In genomic region chr9:107830479-107830878, GRCh38 we compare ENCODE assay signal across 27 cellular contexts.
"Had no signal": no experiment of that assay in that cellular context is flagged by ENCODE, and none has a peak within 500 bp of the region (broad histone marks: within the 10 kb centered on the region; RNA-seq: fewer than 3 reads in every experiment).

No MANE protein-coding gene starts in this region.

- H3K9me3 ChIP-seq: suprapubic skin, testis, thoracic aorta, thyroid gland, tibial artery, upper lobe of right lung, uterus, vagina had no signal

- DNase-seq: stimulated activated CD4-positive, alpha-beta T cell treated with anti-CD3 and anti-CD28 coated beads, Interleukin-2, amount 100 ng/mL, for 48 hours; stimulated activated CD4-positive, alpha-beta T cell treated with anti-CD3 and anti-CD28 coated beads, Interleukin-4, amount 100 ng/mL, for 1 hour; stimulated activated CD4-positive, alpha-beta T cell treated with anti-CD3 and anti-CD28 coated beads, Interleukin-4, amount 100 ng/mL, for 24 hours; stimulated activated CD4-positive, alpha-beta T cell treated with anti-CD3 and anti-CD28 coated beads, Interleukin-4, amount 100 ng/mL, for 4 hours; stimulated activated CD8-positive, alpha-beta memory T cell treated with anti-CD3 and anti-CD28 coated beads, Interleukin-4, amount 100 ng/mL, for 48 hours; stimulated activated naive B cell treated with anti-CD40 and anti-IgM and Interleukin-4, amounts not matched to agents 10 μg/mL and 1 μg/mL and 100 μg/mL, for 72 hours; stimulated activated naive CD4-positive, alpha-beta T cell; stimulated activated naive CD4-positive, alpha-beta T cell treated with Interleukin-2 at 50 U/mL for 16 hours; stimulated activated naive CD8-positive, alpha-beta T cell treated with anti-CD3 and anti-CD28 coated beads, Interleukin-15, amount 100 ng/mL, for 72 hours; stimulated activated naive CD8-positive, alpha-beta T cell treated with anti-CD3 and anti-CD28 coated beads, Interleukin-15, Interleukin-2, amounts not matched to agents 100 U/mL and 50 U/mL, for 24 hours; stomach; substantia nigra; testis; thyroid gland; tibial artery; transverse colon; trophoblast cell; upper lobe of left lung; upper lobe of right lung; uterus had no signal

- H3K4me3 ChIP-seq: stomach, suprapubic skin, testis, thoracic aorta, thyroid gland, tibial artery, tibial nerve, transverse colon, upper lobe of left lung, upper lobe of right lung, uterus, vagina had no signal

- H3K36me3 ChIP-seq: stomach, suprapubic skin, thoracic aorta, thyroid gland, tibial artery, tibial nerve, transverse colon, upper lobe of left lung, upper lobe of right lung, uterus, vagina had no signal

- FAIRE-seq: urothelium cell line had no signal

- H3K4me1 ChIP-seq: stomach, suprapubic skin, tibial artery, tibial nerve, upper lobe of left lung, upper lobe of right lung, uterus, vagina had no signal

- ATAC-seq: stimulated activated effector memory CD8-positive, alpha-beta T cell treated with anti-CD3 and anti-CD28 coated beads, Interleukin-12 subunit alpha, Interleukin-12 subunit beta, amount 100 ng/mL, for 72 hours; stimulated activated memory B cell treated with anti-CD40 and anti-IgM and Interleukin-4, amounts not matched to agents 10 μg/mL and 1 μg/mL and 100 μg/mL, for 72 hours; stimulated activated naive B cell treated with anti-CD40 and anti-IgM and Interleukin-4, amounts not matched to agents 10 μg/mL and 1 μg/mL and 100 μg/mL, for 72 hours; stimulated activated naive CD8-positive, alpha-beta T cell treated with anti-CD3 and anti-CD28 coated beads, Interleukin-15, amount 100 ng/mL, for 72 hours; stimulated activated naive CD8-positive, alpha-beta T cell treated with anti-CD3 and anti-CD28 coated beads, Interleukin-15, Interleukin-2, amounts not matched to agents 100 U/mL and 50 U/mL, for 24 hours; upper lobe of right lung had no signal

- H3K27me3 ChIP-seq: stomach, suprapubic skin, testis, thyroid gland, tibial artery, tibial nerve, transverse colon, upper lobe of left lung, uterus, vagina had no signal

- H3K27ac ChIP-seq: stomach, suprapubic skin, thoracic aorta, thyroid gland, tibial artery, tibial nerve, transverse colon, upper lobe of left lung, upper lobe of right lung, uterus, vagina had no signal
